In genomic region chr7:50227623-50228618, GRCh38 we compare ENCODE assay signal across 14 cellular contexts.
A peak's percentile ranks its signal among the peaks of the same experiment; 100 is the strongest.
DNase-seq lines count a peak whose midpoint lies in the region; ATAC-seq and TF ChIP-seq lines count a peak whose summit lies in the region.
"Had no signal": no experiment of that assay in that cellular context is flagged by ENCODE, and none has a peak within 500 bp of the region (broad histone marks: within the 10 kb centered on the region; RNA-seq: fewer than 3 reads in every experiment).

No MANE protein-coding gene starts in this region.

- peak overlapping the region; percentile 96 for H3K27ac Mint-ChIP-seq in activated T-cell treated with anti-CD3 and anti-CD28 coated beads, Interleukin-2, amount 50 U/mL, for 72 hours
- peak overlapping the region; percentile 87 for H3K27ac Mint-ChIP-seq in activated CD8-positive, alpha-beta T cell treated with anti-CD3 and anti-CD28 coated beads, Interleukin-2, amount 10 ng/mL, durations not matched to agents 7 days and 5 days

- H3K36me3 ChIP-seq in neutrophil: no peaks in the 10 kb centered on the region
- H3K36me3 ChIP-seq: tibial nerve had no signal

- H3K27ac ChIP-seq in neutrophil: peak overlapping the region; percentile 61
- H3K27ac ChIP-seq: tibial nerve had no signal

- H3K4me3 Mint-ChIP-seq in activated T-cell treated with anti-CD3 and anti-CD28 coated beads, Interleukin-2, amount 50 U/mL, for 72 hours: peak overlapping the region; percentile 64 to 70
- peak overlapping the region; percentile 48 for H3K4me3 Mint-ChIP-seq in activated CD8-positive, alpha-beta T cell treated with anti-CD3 and anti-CD28 coated beads, Interleukin-2, amount 10 ng/mL, durations not matched to agents 7 days and 5 days

- H3K27me3 Mint-ChIP-seq in activated T-cell treated with anti-CD3 and anti-CD28 coated beads, Interleukin-2, amount 50 U/mL, for 72 hours (ENCODE audit: low read depth): no peaks in the 10 kb centered on the region
- no peaks in the 10 kb centered on the region for H3K27me3 Mint-ChIP-seq in activated CD8-positive, alpha-beta T cell treated with anti-CD3 and anti-CD28 coated beads, Interleukin-2, amount 10 ng/mL, durations not matched to agents 7 days and 5 days (ENCODE audit: low read depth)

- H3K9me3 Mint-ChIP-seq in activated T-cell treated with anti-CD3 and anti-CD28 coated beads, Interleukin-2, amount 50 U/mL, for 72 hours: peaks cover 7 to 10% of the 10 kb centered on the region in 2 donors
- H3K9me3 Mint-ChIP-seq in activated CD8-positive, alpha-beta T cell treated with anti-CD3 and anti-CD28 coated beads, Interleukin-2, amount 10 ng/mL, durations not matched to agents 7 days and 5 days (ENCODE audit: insufficient read depth): peaks cover 21% of the 10 kb centered on the region

- peak overlapping the region in 1 of 2 experiments; percentile 19 for H3K4me3 ChIP-seq in neutrophil (ENCODE audit: low read depth in 1 of 2, low read length in 1 of 2)
- H3K4me3 ChIP-seq: tibial nerve had no signal

- H3K27me3 ChIP-seq in neutrophil: no peaks in the 10 kb centered on the region
- H3K27me3 ChIP-seq: tibial nerve had no signal

- peaks cover 5% of the 10 kb centered on the region for H3K9me3 ChIP-seq in neutrophil

- no peak for DNase-seq in activated T-cell treated with anti-CD3 and anti-CD28 coated beads, Interleukin-2, amount 50 U/mL, for 72 hours
- no peak for DNase-seq in activated T-cell treated with anti-CD3 and anti-CD28 coated beads, Interleukin-2, amount 50 U/mL, for 1 hour
- DNase-seq in MV-4-11 (lab: John Stamatoyannopoulos, UW) (peak; percentile 87), kidney tubule cell (ENCODE audit: low spot score) (no peak), NCI-H1436 treated with DMSO at 0.1 percent for 48 hours (lab: John Stamatoyannopoulos, UW) (no peak), left cardiac atrium (no peak)
- DNase-seq in activated CD8-positive, alpha-beta T cell treated with anti-CD3 and anti-CD28 coated beads, Interleukin-2, amount 10 ng/mL, durations not matched to agents 7 days and 5 days: no peak
- DNase-seq: activated CD4-positive, CD25-positive, alpha-beta regulatory T cell treated with anti-CD3 and anti-CD28 coated beads, Interleukin-2, amount 50 U/mL, for 72 hours; DMS53; glutamatergic neuron; NCI-H1048; SK-N-SH had no signal

- peak in 1 of 2 donors; percentile 8 for ATAC-seq in activated T-cell treated with anti-CD3 and anti-CD28 coated beads, Interleukin-2, amount 50 U/mL, for 72 hours (replicated peaks in 1 of 2)
- ATAC-seq in activated CD8-positive, alpha-beta T cell treated with anti-CD3 and anti-CD28 coated beads, Interleukin-2, amount 10 ng/mL, durations not matched to agents 7 days and 5 days: peak; percentile 50
- ATAC-seq in left cardiac atrium: no peak

- CTCF ChIA-PET in activated CD8-positive, alpha-beta T cell treated with anti-CD3 and anti-CD28 coated beads, Interleukin-2, amount 10 ng/mL, durations not matched to agents 7 days and 5 days (lab: Charles Lee): interaction anchor here (0.7 to 7.0 kb wide), 19 partner anchors 10 to 190 kb away, joined by 3 to 72 read pairs (median 4); partner anchors contain the start of gene IKZF1

- intact Hi-C loops in left cardiac atrium (cut with DNase I): no loop called here

- TF ChIP-seq CTCF in neutrophil (IDR thresholded peaks at IDR 0.05): no peak

- H3K4me1 Mint-ChIP-seq in activated T-cell treated with anti-CD3 and anti-CD28 coated beads, Interleukin-2, amount 50 U/mL, for 72 hours (ENCODE audit: low read depth): peaks cover 52% of the 10 kb centered on the region
- H3K4me1 Mint-ChIP-seq in activated CD8-positive, alpha-beta T cell treated with anti-CD3 and anti-CD28 coated beads, Interleukin-2, amount 10 ng/mL, durations not matched to agents 7 days and 5 days (ENCODE audit: low read depth): peaks cover 51% of the 10 kb centered on the region

- peaks cover 20 to 23% of the 10 kb centered on the region in 2 experiments for H3K4me1 ChIP-seq in neutrophil (ENCODE audit: control insufficient read depth in 1 of 2, insufficient read depth in 1 of 2, low read depth in 1 of 2, low read length in 1 of 2)
- H3K4me1 ChIP-seq: tibial nerve had no signal

- POLR2A ChIA-PET in activated CD8-positive, alpha-beta T cell treated with anti-CD3 and anti-CD28 coated beads, Interleukin-2, amount 10 ng/mL, durations not matched to agents 7 days and 5 days (lab: Charles Lee): interaction anchor here (1.1 to 2.6 kb wide), 7 partner anchors 13 to 82 kb away, joined by 4 to 13 read pairs (median 5); partner anchors contain the start of gene IKZF1

- H3K36me3 Mint-ChIP-seq in activated T-cell treated with anti-CD3 and anti-CD28 coated beads, Interleukin-2, amount 50 U/mL, for 72 hours (ENCODE audit: insufficient read depth in 2 of 2): peaks cover 7 to 35% of the 10 kb centered on the region in 2 donors
- peaks cover 52% of the 10 kb centered on the region for H3K36me3 Mint-ChIP-seq in activated CD8-positive, alpha-beta T cell treated with anti-CD3 and anti-CD28 coated beads, Interleukin-2, amount 10 ng/mL, durations not matched to agents 7 days and 5 days (ENCODE audit: low read depth)
